ENCODE assay signal across 8 cellular contexts in the genomic region with DNA sequence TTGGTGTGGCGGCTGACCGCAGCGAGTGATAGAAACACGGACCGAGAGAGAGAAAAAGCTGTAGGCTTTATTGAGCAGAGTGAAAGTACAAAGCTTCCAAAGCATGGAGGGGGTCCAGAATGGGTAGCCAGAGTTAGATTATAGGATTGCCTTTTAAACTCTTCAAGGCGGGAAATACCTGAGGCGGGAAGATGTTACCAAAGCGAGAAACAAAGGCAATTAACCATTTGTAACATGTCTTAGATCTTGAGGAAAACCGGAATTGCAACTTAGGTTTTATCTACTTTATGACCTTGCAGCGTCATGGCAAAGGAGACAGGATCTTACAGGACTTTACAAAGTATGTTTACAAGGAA.
A peak's percentile ranks its signal among the peaks of the same experiment; 100 is the strongest.
DNase-seq lines count a peak whose midpoint lies in the region; ATAC-seq and TF ChIP-seq lines count a peak whose summit lies in the region.
"Not testable (repeated sequence)": the region's sequence is repeated elsewhere in the genome, so short reads cannot be mapped to it uniquely, and the experiment has no call there.

No MANE protein-coding gene starts in this region.

- not testable (repeated sequence) for H3K4me3 ChIP-seq in KMS-11 (IDR thresholded peaks at IDR 0.05; ENCODE audit: insufficient read depth, low read depth, low read length); right lobe of liver; stomach
- peak overlapping the region; percentile 28 to 49 for H3K4me3 ChIP-seq in neutrophil (ENCODE audit: low read depth in 1 of 2, low read length in 1 of 2)

- H3K9ac ChIP-seq in KMS-11 = peak overlapping the region; percentile 16; the same call in 1 of the 2 replicates

- WGBS in right lobe of liver (ENCODE audit: insufficient coverage, low coverage, low lambda C conversion rate, missing lambda C conversion rate) = 36% methylated on average over 10 of the region's 10 CpGs
- 63 to 77% (median 68%) methylated on average over 10 of the region's 10 CpGs for WGBS in stomach, 5 donors

- DNase-seq in CD14-positive monocyte (ENCODE audit: low spot score); T-helper 2 cell treated with Interferon-gamma antibody and Interleukin-4, amounts not matched to agents 5 μg/mL and 100 μg/mL, for 36 hours (ENCODE audit: low spot score); activated T-helper 2 cell treated with anti-CD3 and anti-CD28 coated beads, Interferon-gamma antibody, Interleukin-2, Interleukin-4, amounts not matched to agents 10 μg/mL and 5 μg/mL and 100 μg/mL, durations not matched to agents 14 hours and 24 hours and 36 hours (ENCODE audit: low spot score); right lobe of liver; stomach: not testable (repeated sequence)

- H3K79me2 ChIP-seq in KMS-11 (ENCODE audit: insufficient read depth, low read depth) = not testable (repeated sequence)

- not testable (repeated sequence) for H4K20me1 ChIP-seq in KMS-11 (ENCODE audit: insufficient read depth)

- H3K36me3 ChIP-seq in KMS-11 (ENCODE audit: insufficient read depth); right lobe of liver; neutrophil; stomach: not testable (repeated sequence)

- TF ChIP-seq POLR2A in right lobe of liver (IDR thresholded peaks at IDR 0.05); stomach (IDR thresholded peaks at IDR 0.05): not testable (repeated sequence)

- H2AFZ ChIP-seq in KMS-11 (ENCODE audit: low read depth) = peak overlapping the region; percentile 95

- H3K9me3 ChIP-seq in right lobe of liver, neutrophil, stomach: not testable (repeated sequence)

- ATAC-seq in right lobe of liver = not testable (repeated sequence)

- H3K27me3 ChIP-seq in KMS-11 (ENCODE audit: insufficient read depth, low read depth); right lobe of liver; neutrophil; stomach: not testable (repeated sequence)

- not testable (repeated sequence) for TF ChIP-seq CTCF in CD14-positive monocyte (IDR thresholded peaks at IDR 0.05); KMS-11 (conservative IDR thresholded peaks at IDR 0.05; ENCODE audit: low read depth, low read length); right lobe of liver (IDR thresholded peaks at IDR 0.05); neutrophil (IDR thresholded peaks at IDR 0.05); stomach (IDR thresholded peaks at IDR 0.05)

- not testable (repeated sequence) for H3K9me3 Mint-ChIP-seq in CD14-positive monocyte; T-helper 2 cell treated with Interferon-gamma antibody and Interleukin-4, amounts not matched to agents 5 μg/mL and 100 μg/mL, for 36 hours; activated T-helper 2 cell treated with anti-CD3 and anti-CD28 coated beads, Interferon-gamma antibody, Interleukin-2, Interleukin-4, amounts not matched to agents 10 μg/mL and 5 μg/mL and 100 μg/mL, durations not matched to agents 14 hours and 24 hours and 36 hours; dendritic cell treated with granulocyte-macrophage colony-stimulating factor and Interleukin-4, amounts not matched to agents 40 ng/mL and 50 ng/mL, for 4 days

- H3K27ac Mint-ChIP-seq in CD14-positive monocyte = peak overlapping the region; percentile 91 to 99 (median 98)
- peak overlapping the region; percentile 22 for H3K27ac Mint-ChIP-seq in T-helper 2 cell treated with Interferon-gamma antibody and Interleukin-4, amounts not matched to agents 5 μg/mL and 100 μg/mL, for 36 hours
- peak overlapping the region; percentile 69 for H3K27ac Mint-ChIP-seq in activated T-helper 2 cell treated with anti-CD3 and anti-CD28 coated beads, Interferon-gamma antibody, Interleukin-2, Interleukin-4, amounts not matched to agents 10 μg/mL and 5 μg/mL and 100 μg/mL, durations not matched to agents 14 hours and 24 hours and 36 hours
- peak overlapping the region; percentile 97 for H3K27ac Mint-ChIP-seq in dendritic cell treated with granulocyte-macrophage colony-stimulating factor and Interleukin-4, amounts not matched to agents 40 ng/mL and 50 ng/mL, for 4 days

- H3K27ac ChIP-seq in KMS-11 (peak overlapping the region; percentile 16; the same call in 1 of the 2 replicates), right lobe of liver (peak overlapping the region in 2 of 3 donors; percentile 57 to 70), neutrophil (peak overlapping the region; percentile 94), stomach (peak overlapping the region; percentile 51 to 70 (median 65))

- intact Hi-C loops in CD14-positive monocyte (cut with micrococcal nuclease) = loop anchor here in 1 of 2 donors (5.0 kb wide), 1 partner anchor 119 kb away; no protein-coding TSS in a partner anchor
- intact Hi-C loops in activated T-helper 2 cell treated with anti-CD3 and anti-CD28 coated beads, Interferon-gamma antibody, Interleukin-2, Interleukin-4, amounts not matched to agents 10 μg/mL and 5 μg/mL and 100 μg/mL, durations not matched to agents 14 hours and 24 hours and 36 hours (cut with micrococcal nuclease); right lobe of liver (cut with DNase I); stomach (cut with DNase I; ENCODE audit: low total_unique reads): not testable (repeated sequence)
- intact Hi-C loops in dendritic cell treated with granulocyte-macrophage colony-stimulating factor and Interleukin-4, amounts not matched to agents 40 ng/mL and 50 ng/mL, for 4 days (cut with micrococcal nuclease) = loop anchor here (5.0 to 10.0 kb wide), 2 partner anchors 229 to 421 kb away; partner anchors contain the start of gene SFRP4

- peak overlapping the region; percentile 87 for H3K4me2 ChIP-seq in KMS-11

- H3K4me3 Mint-ChIP-seq in CD14-positive monocyte = peak overlapping the region; percentile 73 to 90
- H3K4me3 Mint-ChIP-seq in T-helper 2 cell treated with Interferon-gamma antibody and Interleukin-4, amounts not matched to agents 5 μg/mL and 100 μg/mL, for 36 hours = peak overlapping the region; percentile 72
- peak overlapping the region; percentile 72 for H3K4me3 Mint-ChIP-seq in activated T-helper 2 cell treated with anti-CD3 and anti-CD28 coated beads, Interferon-gamma antibody, Interleukin-2, Interleukin-4, amounts not matched to agents 10 μg/mL and 5 μg/mL and 100 μg/mL, durations not matched to agents 14 hours and 24 hours and 36 hours (ENCODE audit: low read depth)
- H3K4me3 Mint-ChIP-seq in dendritic cell treated with granulocyte-macrophage colony-stimulating factor and Interleukin-4, amounts not matched to agents 40 ng/mL and 50 ng/mL, for 4 days = peak overlapping the region; percentile 77

- H3K4me1 ChIP-seq in KMS-11 (ENCODE audit: low read depth, poor library complexity, severe bottlenecking) (peaks cover 16% of the 10 kb centered on the region), neutrophil (ENCODE audit: control insufficient read depth in 1 of 2, insufficient read depth in 1 of 2, low read depth in 1 of 2, low read length in 1 of 2) (peaks cover 38 to 39% of the 10 kb centered on the region in 2 experiments), stomach (peaks cover 4 to 14% (median 5%) of the 10 kb centered on the region in 4 donors)
- H3K4me1 ChIP-seq in right lobe of liver = not testable (repeated sequence)

- not testable (repeated sequence) for H3K27me3 Mint-ChIP-seq in CD14-positive monocyte (ENCODE audit: low read depth in 3 of 3); T-helper 2 cell treated with Interferon-gamma antibody and Interleukin-4, amounts not matched to agents 5 μg/mL and 100 μg/mL, for 36 hours (ENCODE audit: low read depth); activated T-helper 2 cell treated with anti-CD3 and anti-CD28 coated beads, Interferon-gamma antibody, Interleukin-2, Interleukin-4, amounts not matched to agents 10 μg/mL and 5 μg/mL and 100 μg/mL, durations not matched to agents 14 hours and 24 hours and 36 hours (ENCODE audit: low read depth); dendritic cell treated with granulocyte-macrophage colony-stimulating factor and Interleukin-4, amounts not matched to agents 40 ng/mL and 50 ng/mL, for 4 days

- not testable (repeated sequence) for TF ChIP-seq EP300 in stomach (IDR thresholded peaks at IDR 0.05)

- H3K4me1 Mint-ChIP-seq in CD14-positive monocyte = peaks cover 65% of the 10 kb centered on the region
- H3K4me1 Mint-ChIP-seq in T-helper 2 cell treated with Interferon-gamma antibody and Interleukin-4, amounts not matched to agents 5 μg/mL and 100 μg/mL, for 36 hours (ENCODE audit: low read depth) = peaks cover 39% of the 10 kb centered on the region
- H3K4me1 Mint-ChIP-seq in activated T-helper 2 cell treated with anti-CD3 and anti-CD28 coated beads, Interferon-gamma antibody, Interleukin-2, Interleukin-4, amounts not matched to agents 10 μg/mL and 5 μg/mL and 100 μg/mL, durations not matched to agents 14 hours and 24 hours and 36 hours (ENCODE audit: low read depth) = peaks cover 45% of the 10 kb centered on the region
- peaks cover 86% of the 10 kb centered on the region for H3K4me1 Mint-ChIP-seq in dendritic cell treated with granulocyte-macrophage colony-stimulating factor and Interleukin-4, amounts not matched to agents 40 ng/mL and 50 ng/mL, for 4 days (ENCODE audit: low read depth)

- H3K36me3 Mint-ChIP-seq in CD14-positive monocyte; T-helper 2 cell treated with Interferon-gamma antibody and Interleukin-4, amounts not matched to agents 5 μg/mL and 100 μg/mL, for 36 hours (ENCODE audit: low read depth); activated T-helper 2 cell treated with anti-CD3 and anti-CD28 coated beads, Interferon-gamma antibody, Interleukin-2, Interleukin-4, amounts not matched to agents 10 μg/mL and 5 μg/mL and 100 μg/mL, durations not matched to agents 14 hours and 24 hours and 36 hours (ENCODE audit: low read depth): not testable (repeated sequence)
- H3K36me3 Mint-ChIP-seq in dendritic cell treated with granulocyte-macrophage colony-stimulating factor and Interleukin-4, amounts not matched to agents 40 ng/mL and 50 ng/mL, for 4 days (ENCODE audit: low read depth) = peaks cover 31% of the 10 kb centered on the region

Comparison
In these comparisons a context has a peak if more than half of its experiments do, and no peak if none do; other contexts are left out.
1. H3K27ac Mint-ChIP-seq: peak in every context shown above with its lines; median percentile 98 in CD14-positive monocyte; 97 in dendritic cell treated with granulocyte-macrophage colony-stimulating factor and Interleukin-4, amounts not matched to agents 40 ng/mL and 50 ng/mL, for 4 days; 69 in activated T-helper 2 cell treated with anti-CD3 and anti-CD28 coated beads, Interferon-gamma antibody, Interleukin-2, Interleukin-4, amounts not matched to agents 10 μg/mL and 5 μg/mL and 100 μg/mL, durations not matched to agents 14 hours and 24 hours and 36 hours; 22 in T-helper 2 cell treated with Interferon-gamma antibody and Interleukin-4, amounts not matched to agents 5 μg/mL and 100 μg/mL, for 36 hours.
2. H3K27ac ChIP-seq: peak in every context shown above with its lines; median percentile 94 in neutrophil; 65 in stomach; 64 in right lobe of liver; 16 in KMS-11.